Comparison of ENCODE assay signal across 11 cellular contexts in genomic region chr22:49783926-49784629, GRCh38.
"Had no signal": no experiment of that assay in that cellular context is flagged by ENCODE, and none has a peak within 500 bp of the region (broad histone marks: within the 10 kb centered on the region; RNA-seq: fewer than 3 reads in every experiment).

No MANE protein-coding gene starts in this region.

- H3K27me3 ChIP-seq: breast epithelium, heart right ventricle, upper lobe of right lung had no signal

- DNase-seq: activated effector memory CD4-positive, alpha-beta T cell treated with anti-CD3 and anti-CD28 coated beads, Interleukin-2, amount 50 U/mL, for 16 hours; activated naive CD8-positive, alpha-beta T cell treated with anti-CD3 and anti-CD28 coated beads for 36 hours; activated T-cell treated with anti-CD3 and anti-CD28 coated beads, Interleukin-2, amount 50 U/mL, for 4 hours; foreskin melanocyte; heart right ventricle; islet precursor cell; stimulated activated CD4-positive, alpha-beta T cell treated with anti-CD3 and anti-CD28 coated beads, Interleukin-12 subunit alpha, Interleukin-12 subunit beta, amount 100 ng/mL, for 4 hours; upper lobe of right lung had no signal

- H3K9me3 ChIP-seq: breast epithelium, heart right ventricle, upper lobe of right lung had no signal

- ATAC-seq: activated CD4-positive, CD25-positive, alpha-beta regulatory T cell treated with anti-CD3 and anti-CD28 coated beads, Interleukin-2, amount 50 U/mL, for 24 hours; activated T-cell treated with anti-CD3 and anti-CD28 coated beads, Interleukin-2, amount 50 U/mL, for 4 hours; sciatic nerve; upper lobe of right lung had no signal

- H3K4me3 ChIP-seq: breast epithelium, heart right ventricle, upper lobe of right lung had no signal

- H3K27ac ChIP-seq: breast epithelium, heart right ventricle, upper lobe of right lung had no signal
